ENCODE assay signal across 29 cellular contexts in the genomic region with DNA sequence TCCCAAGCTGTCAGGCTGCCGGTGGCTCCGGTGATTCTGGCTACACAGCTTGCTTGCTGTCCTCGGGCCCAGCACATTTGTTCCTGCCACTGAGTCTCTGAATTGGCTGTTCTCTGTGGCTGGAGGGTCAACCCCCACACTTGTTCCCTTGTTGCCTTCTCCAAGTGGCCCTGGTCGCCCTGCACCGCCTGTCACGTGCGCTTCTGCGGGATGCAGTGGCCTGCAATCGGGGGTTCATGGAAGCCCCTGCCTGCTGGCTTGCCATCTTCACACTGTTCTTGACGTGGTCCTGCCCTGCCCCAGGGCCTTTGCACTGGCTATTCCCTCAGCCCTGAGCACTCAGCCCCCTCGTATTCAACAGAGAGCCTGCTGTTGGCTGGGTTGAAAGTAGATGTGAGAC. TPM values are rescaled to one million over a fixed set of nuclear protein-coding genes. Genes with fewer than 3 reads are reported as not detected.
"Had no signal": no experiment of that assay in that cellular context is flagged by ENCODE, and none has a peak within 500 bp of the region (broad histone marks: within the 10 kb centered on the region; RNA-seq: fewer than 3 reads in every experiment).

No MANE protein-coding gene starts in this region.

- H3K4me3 Mint-ChIP-seq: activated CD4-positive, alpha-beta T cell treated with anti-CD3 and anti-CD28 coated beads for 36 hours; activated CD8-positive, alpha-beta memory T cell treated with anti-CD3 and anti-CD28 coated beads, Interleukin-2, amount 10 ng/mL, durations not matched to agents 7 days and 5 days; activated CD8-positive, alpha-beta T cell treated with anti-CD3 and anti-CD28 coated beads, Interleukin-2, amount 10 ng/mL, durations not matched to agents 7 days and 5 days; naive thymus-derived CD4-positive, alpha-beta T cell had no signal

- H3K4me3 ChIP-seq: adrenal gland, body of pancreas, cardiac muscle cell, esophagus squamous epithelium, thoracic aorta had no signal

- H3K4me1 ChIP-seq: adrenal gland, body of pancreas, esophagus squamous epithelium had no signal

- H3K27ac ChIP-seq: adrenal gland, body of pancreas, epithelial cell of prostate, esophagus squamous epithelium, thoracic aorta had no signal

- FAIRE-seq: endometrium, islet of Langerhans, urothelium cell line had no signal

- H2AFZ ChIP-seq: parathyroid adenoma had no signal

- H3K9me3 Mint-ChIP-seq: activated naive CD4-positive, alpha-beta T cell treated with anti-CD3 and anti-CD28 coated beads, Interleukin-2, amount 50 U/mL, for 72 hours had no signal

- H3K9ac ChIP-seq: parathyroid adenoma had no signal

- H3K9me3 ChIP-seq: adrenal gland, body of pancreas, esophagus squamous epithelium, thoracic aorta had no signal

- ATAC-seq: activated CD4-positive, alpha-beta T cell treated with anti-CD3 and anti-CD28 coated beads for 36 hours; activated CD8-positive, alpha-beta memory T cell treated with anti-CD3 and anti-CD28 coated beads, Interleukin-2, amount 10 ng/mL, durations not matched to agents 7 days and 5 days; activated CD8-positive, alpha-beta T cell treated with anti-CD3 and anti-CD28 coated beads, Interleukin-2, amount 10 ng/mL, durations not matched to agents 7 days and 5 days; body of pancreas had no signal

- H3K36me3 Mint-ChIP-seq: activated CD8-positive, alpha-beta memory T cell treated with anti-CD3 and anti-CD28 coated beads, Interleukin-2, amount 10 ng/mL, durations not matched to agents 7 days and 5 days had no signal

- H3K4me1 Mint-ChIP-seq: activated CD4-positive, alpha-beta T cell treated with anti-CD3 and anti-CD28 coated beads for 36 hours had no signal

- H3K27me3 ChIP-seq: body of pancreas, cardiac muscle cell had no signal

- DNase-seq: activated CD4-positive, alpha-beta T cell treated with anti-CD3 and anti-CD28 coated beads for 36 hours; activated CD4-positive, CD25-positive, alpha-beta regulatory T cell; activated CD8-positive, alpha-beta memory T cell treated with anti-CD3 and anti-CD28 coated beads, Interleukin-2, amount 10 ng/mL, durations not matched to agents 7 days and 5 days; activated CD8-positive, alpha-beta T cell treated with anti-CD3 and anti-CD28 coated beads, Interleukin-2, amount 10 ng/mL, durations not matched to agents 7 days and 5 days; activated naive CD4-positive, alpha-beta T cell; activated T-cell treated with anti-CD3 and anti-CD28 coated beads, Interleukin-2, amount 50 U/mL, for 48 hours; adrenal gland; aorta; body of pancreas; cortex of kidney; esophagus squamous epithelium; foreskin melanocyte; left cardiac atrium; midbrain; naive thymus-derived CD4-positive, alpha-beta T cell; occipital lobe; stimulated activated CD4-positive, alpha-beta T cell treated with anti-CD3 and anti-CD28 coated beads, Interleukin-15, amount 100 ng/mL, for 24 hours; stimulated activated CD4-positive, alpha-beta T cell treated with anti-CD3 and anti-CD28 coated beads, Interleukin-2, amount 100 ng/mL, for 24 hours; stimulated activated naive CD4-positive, alpha-beta T cell treated with Interleukin-2 at 50 U/mL for 16 hours; T-helper 1 cell; trophoblast cell had no signal

- H3K27ac Mint-ChIP-seq: activated CD4-positive, alpha-beta T cell treated with anti-CD3 and anti-CD28 coated beads for 36 hours; activated CD8-positive, alpha-beta memory T cell treated with anti-CD3 and anti-CD28 coated beads, Interleukin-2, amount 10 ng/mL, durations not matched to agents 7 days and 5 days; activated CD8-positive, alpha-beta T cell treated with anti-CD3 and anti-CD28 coated beads, Interleukin-2, amount 10 ng/mL, durations not matched to agents 7 days and 5 days; activated naive CD4-positive, alpha-beta T cell treated with anti-CD3 and anti-CD28 coated beads, Interleukin-2, amount 50 U/mL, for 72 hours; naive thymus-derived CD4-positive, alpha-beta T cell had no signal

- H3K36me3 ChIP-seq: adrenal gland, cardiac muscle cell, esophagus squamous epithelium, thoracic aorta had no signal

RNA-seq across cellular contexts. Expression of gene CLCN4, which starts 8.1 kb away (rescaled TPM):
- total RNA-seq: activated CD4-positive, alpha-beta T cell treated with anti-CD3 and anti-CD28 coated beads for 36 hours; activated CD8-positive, alpha-beta T cell treated with anti-CD3 and anti-CD28 coated beads, Interleukin-2, amount 10 ng/mL, durations not matched to agents 7 days and 5 days; activated naive CD4-positive, alpha-beta T cell treated with anti-CD3 and anti-CD28 coated beads, Interleukin-2, amount 50 U/mL, for 72 hours had no signal
